ENCODE assay signal across 20 cellular contexts in genomic region chr1:57826535-57826934, GRCh38.
"Had no signal": no experiment of that assay in that cellular context is flagged by ENCODE, and none has a peak within 500 bp of the region (broad histone marks: within the 10 kb centered on the region; RNA-seq: fewer than 3 reads in every experiment).

No MANE protein-coding gene starts in this region.

- H3K36me3 Mint-ChIP-seq: activated naive CD4-positive, alpha-beta T cell treated with anti-CD3 and anti-CD28 coated beads, Interleukin-2, amount 10 ng/mL, durations not matched to agents 7 days and 5 days; natural killer cell treated with Interleukin-12 subunit alpha and Interleukin-12 subunit beta and Interleukin-15 and Interleukin-18, amount 100 ng/mL, for 72 hours had no signal

- ATAC-seq: activated T-helper 17 cell treated with anti-CD3 and anti-CD28 coated beads, Interleukin-2, amount 50 U/mL, for 72 hours; natural killer cell treated with Interleukin-12 subunit alpha and Interleukin-12 subunit beta and Interleukin-15 and Interleukin-18, amount 100 ng/mL, for 72 hours had no signal

- H3K27me3 Mint-ChIP-seq: activated naive CD4-positive, alpha-beta T cell treated with anti-CD3 and anti-CD28 coated beads, Interleukin-2, amount 10 ng/mL, durations not matched to agents 7 days and 5 days; activated T-helper 17 cell treated with anti-CD3 and anti-CD28 coated beads, Interleukin-2, amount 50 U/mL, for 72 hours had no signal

- H3K36me3 ChIP-seq: esophagus squamous epithelium, tibial nerve, uterus had no signal

- H3K4me1 ChIP-seq: esophagus squamous epithelium, tibial nerve, uterus had no signal

- H3K4me3 ChIP-seq: coronary artery, esophagus squamous epithelium, skin epidermis, tibial nerve, uterus had no signal

- H3K9me3 ChIP-seq: esophagus squamous epithelium, uterus had no signal

- H3K4me1 Mint-ChIP-seq: activated naive CD4-positive, alpha-beta T cell treated with anti-CD3 and anti-CD28 coated beads, Interleukin-2, amount 10 ng/mL, durations not matched to agents 7 days and 5 days; activated T-helper 17 cell treated with anti-CD3 and anti-CD28 coated beads, Interleukin-2, amount 50 U/mL, for 72 hours had no signal

- H3K27ac Mint-ChIP-seq: activated naive CD4-positive, alpha-beta T cell treated with anti-CD3 and anti-CD28 coated beads, Interleukin-2, amount 10 ng/mL, durations not matched to agents 7 days and 5 days; activated T-helper 17 cell treated with anti-CD3 and anti-CD28 coated beads, Interleukin-2, amount 50 U/mL, for 72 hours; natural killer cell treated with Interleukin-12 subunit alpha and Interleukin-12 subunit beta and Interleukin-15 and Interleukin-18, amount 100 ng/mL, for 72 hours had no signal

- H3K27ac ChIP-seq: coronary artery, esophagus squamous epithelium, skin epidermis, tibial nerve, uterus had no signal

- H3K9me3 Mint-ChIP-seq: activated naive CD4-positive, alpha-beta T cell treated with anti-CD3 and anti-CD28 coated beads, Interleukin-2, amount 10 ng/mL, durations not matched to agents 7 days and 5 days; activated T-helper 17 cell treated with anti-CD3 and anti-CD28 coated beads, Interleukin-2, amount 50 U/mL, for 72 hours; natural killer cell treated with Interleukin-12 subunit alpha and Interleukin-12 subunit beta and Interleukin-15 and Interleukin-18, amount 100 ng/mL, for 72 hours had no signal

- H3K4me3 Mint-ChIP-seq: activated naive CD4-positive, alpha-beta T cell treated with anti-CD3 and anti-CD28 coated beads, Interleukin-2, amount 10 ng/mL, durations not matched to agents 7 days and 5 days; activated T-helper 17 cell treated with anti-CD3 and anti-CD28 coated beads, Interleukin-2, amount 50 U/mL, for 72 hours; natural killer cell treated with Interleukin-12 subunit alpha and Interleukin-12 subunit beta and Interleukin-15 and Interleukin-18, amount 100 ng/mL, for 72 hours had no signal

- H3K27me3 ChIP-seq: esophagus squamous epithelium, tibial nerve, uterus had no signal

- DNase-seq: activated CD4-positive, CD25-positive, alpha-beta regulatory T cell treated with anti-CD3 and anti-CD28 coated beads, Interleukin-2, amount 50 U/mL, for 72 hours; activated naive CD4-positive, alpha-beta T cell treated with anti-CD3 and anti-CD28 coated beads, Interleukin-2, amount 10 ng/mL, durations not matched to agents 7 days and 5 days; activated T-cell treated with anti-CD3 and anti-CD28 coated beads for 4 hours; central memory CD4-positive, alpha-beta T cell; esophagus squamous epithelium; hippocampal formation; kidney; mesendoderm; occipital lobe; stimulated activated CD4-positive, alpha-beta T cell treated with anti-CD3 and anti-CD28 coated beads, Interleukin-15, amount 100 ng/mL, for 24 hours; stimulated activated CD4-positive, alpha-beta T cell treated with anti-CD3 and anti-CD28 coated beads, Interleukin-4, amount 100 ng/mL, for 1 hour; stimulated activated naive CD4-positive, alpha-beta T cell; substantia nigra; T1000; uterus had no signal
